In the genomic region with DNA sequence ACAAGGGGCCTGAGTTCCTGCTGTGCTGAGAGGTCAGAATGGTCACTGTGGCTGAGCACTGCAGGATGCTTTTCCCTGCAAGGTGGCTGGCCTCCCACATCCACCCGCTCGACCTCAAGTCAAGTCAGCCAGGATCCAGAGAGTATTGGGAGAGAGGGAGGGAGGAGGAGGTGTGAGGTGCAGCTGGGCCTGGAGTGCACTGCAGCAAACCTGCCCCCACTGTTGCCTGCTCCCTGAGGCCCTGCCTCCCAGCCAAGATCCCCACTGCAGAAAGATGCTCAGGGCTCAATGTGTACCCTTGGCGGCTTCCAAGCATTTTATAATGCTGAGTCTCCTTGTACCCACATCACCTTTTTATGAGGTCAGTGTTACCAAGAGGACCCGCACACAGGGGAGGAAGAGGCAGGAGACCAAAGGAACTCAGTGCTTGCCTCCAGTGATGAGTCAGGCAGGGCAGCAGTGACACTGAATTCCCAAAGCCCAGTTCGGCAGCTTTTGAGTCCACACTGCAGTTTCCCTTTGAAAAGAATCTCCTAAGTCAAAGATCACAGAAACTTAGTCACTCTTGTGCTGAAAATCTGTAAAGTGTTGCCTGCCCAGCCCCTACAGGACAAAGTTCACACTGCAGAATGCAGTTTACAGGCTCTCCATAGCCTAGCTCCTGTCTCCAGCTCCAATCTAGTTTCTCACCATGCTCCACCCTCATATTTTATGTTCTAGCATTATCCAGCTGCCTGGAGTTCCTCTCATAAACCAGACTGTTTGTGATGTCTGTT, we compare ENCODE assay signal across 8 cellular contexts. TPM values are rescaled to one million over a fixed set of nuclear protein-coding genes. Genes with fewer than 3 reads are reported as not detected.
DNase-seq lines count a peak whose midpoint lies in the region; ATAC-seq and TF ChIP-seq lines count a peak whose summit lies in the region.

No MANE protein-coding gene starts in this region.

- no peaks in the 10 kb centered on the region for H3K27me3 Mint-ChIP-seq in activated naive CD4-positive, alpha-beta T cell treated with anti-CD3 and anti-CD28 coated beads, Interleukin-2, amount 50 U/mL, for 24 hours

- H3K27me3 ChIP-seq in GM06990 (replicated peaks; ENCODE audit: control insufficient read depth, insufficient read depth, low read length) (no peaks in the 10 kb centered on the region), thoracic aorta (replicated peaks; ENCODE audit: insufficient read depth) (no peaks in the 10 kb centered on the region)

- peaks cover 45 to 65% of the 10 kb centered on the region in 2 donors for H3K4me1 ChIP-seq in thoracic aorta (ENCODE audit: control insufficient read depth in 1 of 2, low read depth in 2 of 2)

- H3K9me3 ChIP-seq in thoracic aorta = no peaks in the 10 kb centered on the region

- no peak overlapping the region for H3K4me3 ChIP-seq in GM06990 (replicated peaks; ENCODE audit: low read depth, low read length)
- H3K4me3 ChIP-seq in thoracic aorta = peak overlapping the region; percentile 4

- no peak for ATAC-seq in thoracic aorta (ENCODE audit: insufficient number of reproducible peaks, low FRiP score, low read depth)
- ATAC-seq in HG02678 (IDR thresholded peaks at IDR 0.05; ENCODE audit: unreplicated experiment) = no peak
- ATAC-seq in GM18511 (IDR thresholded peaks at IDR 0.05; ENCODE audit: unreplicated experiment) = no peak

- H3K36me3 ChIP-seq in GM06990 (ENCODE audit: control insufficient read depth, insufficient read depth, low read length) (no peaks in the 10 kb centered on the region), thoracic aorta (no peaks in the 10 kb centered on the region)

- no peaks in the 10 kb centered on the region for H3K9me3 Mint-ChIP-seq in activated naive CD4-positive, alpha-beta T cell treated with anti-CD3 and anti-CD28 coated beads, Interleukin-2, amount 50 U/mL, for 24 hours

- H3K4me1 Mint-ChIP-seq in activated naive CD4-positive, alpha-beta T cell treated with anti-CD3 and anti-CD28 coated beads, Interleukin-2, amount 50 U/mL, for 24 hours = peaks cover 84% of the 10 kb centered on the region

- H3K36me3 Mint-ChIP-seq in activated naive CD4-positive, alpha-beta T cell treated with anti-CD3 and anti-CD28 coated beads, Interleukin-2, amount 50 U/mL, for 24 hours = peaks cover 7% of the 10 kb centered on the region

- H3K4me3 Mint-ChIP-seq in activated naive CD4-positive, alpha-beta T cell treated with anti-CD3 and anti-CD28 coated beads, Interleukin-2, amount 50 U/mL, for 24 hours = peak overlapping the region; percentile 1

- peak overlapping the region in 1 of 2 donors; percentile 16 for H3K27ac ChIP-seq in thoracic aorta

- peak overlapping the region; percentile 57 for H3K27ac Mint-ChIP-seq in activated naive CD4-positive, alpha-beta T cell treated with anti-CD3 and anti-CD28 coated beads, Interleukin-2, amount 50 U/mL, for 24 hours

- DNase-seq in GM06990 (ENCODE audit: extremely low read depth, insufficient read length) = no peak
- peak; percentile 88 for DNase-seq in M059J (ENCODE audit: low read depth)
- peak; percentile 95 for DNase-seq in kidney tubule cell (ENCODE audit: low spot score)
- no peak for DNase-seq in thoracic aorta (ENCODE audit: low spot score)
- DNase-seq in cerebellar nuclear complex (lab: John Stamatoyannopoulos, UW) = no peak

- TF ChIP-seq CTCF in GM06990 (IDR thresholded peaks at IDR 0.05; ENCODE audit: insufficient read depth, low read length, poor library complexity, severe bottlenecking) (peak; percentile 69), thoracic aorta (IDR thresholded peaks at IDR 0.05) (peak; percentile 53)

RNA-seq across cellular contexts. Expression of gene ENDOD1, which starts 3.1 kb away (rescaled TPM):
- 12.5 and 19.0 TPM in 2 replicates for total RNA-seq in M059J (2014; rRNA removed; shearing (Covaris generic))
- total RNA-seq in thoracic aorta = 100 to 1,000 TPM in 1 of 2 donors, 10 to 100 TPM in 1; 86.9 to 155 TPM

RNA-seq across cellular contexts. Expression of gene SRSF8, which starts 26.0 kb away (rescaled TPM):
- 12.8 and 25.3 TPM in 2 replicates for total RNA-seq in M059J (2014; rRNA removed; shearing (Covaris generic))
- total RNA-seq in thoracic aorta = 10 to 100 TPM; 25.6 to 39.9 TPM

RNA-seq across cellular contexts. Expression of gene KDM4F, which starts 43.5 kb away (rescaled TPM):
- not detected in 2 replicates for total RNA-seq in M059J (2014; rRNA removed; shearing (Covaris generic))
- not detected for total RNA-seq in thoracic aorta

Comparison
In these comparisons a context has a peak if more than half of its experiments do, and no peak if none do; other contexts are left out.
1. DNase-seq: peak in M059J (single experiment) and kidney tubule cell (single experiment); none in GM06990 (single experiment), thoracic aorta (single experiment) and cerebellar nuclear complex (0 of 2).